In genomic region chr2:178522950-178523595, GRCh38 we compare ENCODE assay signal across 8 cellular contexts. TPM values are rescaled to one million over a fixed set of nuclear protein-coding genes. Genes with fewer than 3 reads are reported as not detected.
DNase-seq lines count a peak whose midpoint lies in the region; ATAC-seq, FAIRE-seq and TF ChIP-seq lines count a peak whose summit lies in the region.

No MANE protein-coding gene starts in this region.

- ATAC-seq in HG02642 (IDR thresholded peaks at IDR 0.05; ENCODE audit: poor library complexity, unreplicated experiment) = peak; percentile 96

- H3K9me3 ChIP-seq in smooth muscle cell (replicated peaks; ENCODE audit: low read depth) = no peaks in the 10 kb centered on the region

- H3K4me3 Mint-ChIP-seq in immature natural killer cell = peak overlapping the region; percentile 81 to 94 (median 93)

- peaks cover 0 to 13% (median 3%) of the 10 kb centered on the region in 3 donors for H3K36me3 Mint-ChIP-seq in immature natural killer cell

- H3K4me3 ChIP-seq in WI38 (ENCODE audit: low read depth, low read length) (peak overlapping the region; percentile 73), bronchial epithelial cell (ENCODE audit: low read depth, low read length) (peak overlapping the region; percentile 61), smooth muscle cell (peak overlapping the region; percentile 65)

- peak overlapping the region; percentile 86 for H3K4me2 ChIP-seq in smooth muscle cell

- TF ChIP-seq CTCF in GM12874 (IDR thresholded peaks at IDR 0.05; ENCODE audit: insufficient read depth, low read depth, low read length) = peak; percentile 76
- peak; percentile 83 for TF ChIP-seq CTCF in WI38 (IDR thresholded peaks at IDR 0.05; ENCODE audit: low read depth, low read length)
- peak; percentile 89 for TF ChIP-seq CTCF in bronchial epithelial cell (IDR thresholded peaks at IDR 0.05; ENCODE audit: insufficient read depth, low read length, severe bottlenecking)
- peak; percentile 70 for TF ChIP-seq CTCF in smooth muscle cell (IDR thresholded peaks at IDR 0.05; ENCODE audit: borderline replicate concordance, insufficient read depth, poor library complexity, severe bottlenecking)

- WGBS in smooth muscle cell (ENCODE audit: low lambda C conversion rate) = 6% methylated on average over 25 of the region's 25 CpGs

- no peaks in the 10 kb centered on the region for H3K9me3 Mint-ChIP-seq in immature natural killer cell

- peaks cover 5% of the 10 kb centered on the region for H3K4me1 ChIP-seq in smooth muscle cell (ENCODE audit: low read depth)

- H3K4me1 Mint-ChIP-seq in immature natural killer cell = peaks cover 21 to 32% of the 10 kb centered on the region in 2 donors

- H3K27ac Mint-ChIP-seq in immature natural killer cell = peak overlapping the region; percentile 61 to 93 (median 85)

- H2AFZ ChIP-seq in smooth muscle cell (ENCODE audit: low read depth) = peak overlapping the region; percentile 70

- H3K36me3 ChIP-seq in bronchial epithelial cell (ENCODE audit: control insufficient read depth, insufficient read depth, low read length) (no peaks in the 10 kb centered on the region), smooth muscle cell (ENCODE audit: low read depth) (no peaks in the 10 kb centered on the region)

- no peak for FAIRE-seq in bronchial epithelial cell (lab: Jason Lieb, UNC)

- H3K79me2 ChIP-seq in smooth muscle cell (ENCODE audit: low read depth) = peaks cover 41% of the 10 kb centered on the region

- H3K27me3 ChIP-seq in bronchial epithelial cell (ENCODE audit: control insufficient read depth, insufficient read depth, low read length) (no peaks in the 10 kb centered on the region), smooth muscle cell (ENCODE audit: low read depth) (no peaks in the 10 kb centered on the region)

- peaks cover 9% of the 10 kb centered on the region for H4K20me1 ChIP-seq in smooth muscle cell (ENCODE audit: low read depth)

- no peaks in the 10 kb centered on the region for H3K27me3 Mint-ChIP-seq in immature natural killer cell (ENCODE audit: low read depth in 3 of 3)

- peak overlapping the region; percentile 46 for H3K27ac ChIP-seq in smooth muscle cell (ENCODE audit: low read depth)

- peak overlapping the region; percentile 69 for H3K9ac ChIP-seq in smooth muscle cell (ENCODE audit: low read depth)

- DNase-seq in NCI-H1436 treated with DMSO at 0.1 percent for 48 hours (lab: John Stamatoyannopoulos, UW) (peak; percentile 39), bronchial epithelial cell (ENCODE audit: low read depth) (peak; percentile 76), immature natural killer cell (peak; percentile 61 to 79 (median 78)), smooth muscle cell (lab: John Stamatoyannopoulos, UW; ENCODE audit: unreplicated experiment) (peak; percentile 49), GM19240 (ENCODE audit: insufficient read length, low spot score) (no peak)

- H3F3A ChIP-seq in smooth muscle cell (ENCODE audit: low read depth) = peaks cover 5% of the 10 kb centered on the region

RNA-seq across cellular contexts. Expression of gene PLEKHA3, which starts 42.8 kb away (rescaled TPM):
- 4.7 and 5.5 TPM in 2 replicates for total RNA-seq in bronchial epithelial cell
- polyA plus RNA-seq in immature natural killer cell = 10 to 100 TPM; 22.4 to 35.6 (median 27.7) TPM
- total RNA-seq in smooth muscle cell = 9.9 and 26.4 TPM in 2 replicates
- polyA plus RNA-seq in smooth muscle cell = 37.9 and 38.2 TPM in 2 replicates

RNA-seq across cellular contexts. Expression of gene FKBP7, which starts 44.7 kb away (rescaled TPM):
- total RNA-seq in bronchial epithelial cell = 0.64 and 1.3 TPM in 2 replicates
- 1 to 10 TPM; 1.3 to 6.9 (median 2.1) TPM for polyA plus RNA-seq in immature natural killer cell
- total RNA-seq in smooth muscle cell = 125 and 146 TPM in 2 replicates
- polyA plus RNA-seq in smooth muscle cell = 165 and 213 TPM in 2 replicates

Comparison
In these comparisons a context has a peak if more than half of its experiments do, and no peak if none do; other contexts are left out.
1. RNA of gene FKBP7, which starts 44.7 kb away (total RNA-seq): 125 to 146 TPM in smooth muscle cell; 0.64 to 1.3 TPM in bronchial epithelial cell; every median in the first group is over 10 times any median in the second.
2. Peak in every context shown above with its lines, with median percentiles within 50 percentile points of each other: CTCF ChIP-seq and H3K4me3 ChIP-seq.